Comparison of ENCODE assay signal across 16 cellular contexts in the genomic region with DNA sequence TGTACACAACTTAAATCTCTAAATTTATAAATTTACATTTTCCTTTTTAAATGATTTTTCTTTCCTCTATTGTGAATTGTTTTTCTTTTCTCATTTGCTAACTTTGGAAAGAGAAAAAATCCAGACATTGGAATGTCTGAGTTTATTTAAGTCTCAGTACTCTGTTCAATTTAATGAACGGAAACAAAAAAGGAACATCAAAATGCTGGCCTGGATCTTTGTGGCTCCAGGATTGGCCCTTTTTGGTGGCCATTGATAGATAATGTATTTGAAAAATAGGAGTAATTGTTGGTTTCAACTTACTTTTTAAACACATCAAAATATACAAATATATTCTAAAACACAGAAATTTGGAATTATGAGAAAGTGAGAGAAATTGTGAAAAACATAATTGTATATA.
"Had no signal": no experiment of that assay in that cellular context is flagged by ENCODE, and none has a peak within 500 bp of the region (broad histone marks: within the 10 kb centered on the region; RNA-seq: fewer than 3 reads in every experiment).

No MANE protein-coding gene starts in this region.

- H3K4me1 ChIP-seq: uterus had no signal

- DNase-seq: activated CD4-positive, alpha-beta T cell treated with anti-CD3 and anti-CD28 coated beads for 1 hour; activated CD4-positive, alpha-beta T cell treated with anti-CD3 and anti-CD28 coated beads, Interleukin-2, amount 50 U/mL, for 48 hours; activated CD8-positive, alpha-beta memory T cell treated with anti-CD3 and anti-CD28 coated beads, Interleukin-2, amount 10 ng/mL, durations not matched to agents 7 days and 5 days; activated effector memory CD4-positive, alpha-beta T cell treated with anti-CD3 and anti-CD28 coated beads, Interleukin-2, amount 50 U/mL, for 16 hours; activated T-cell treated with anti-CD3 and anti-CD28 coated beads, Interleukin-2, amount 50 U/mL, for 24 hours; amygdala; hippocampal formation; mucosa of descending colon; natural killer cell; occipital lobe; stimulated activated CD4-positive, alpha-beta T cell treated with anti-CD3 and anti-CD28 coated beads, Interleukin-4, amount 100 ng/mL, for 1 hour; SW 1271; T-helper 9 cell; uterus had no signal

- H3K9me3 ChIP-seq: mucosa of descending colon, uterus had no signal

- H3K36me3 ChIP-seq: uterus had no signal

- H3K4me3 ChIP-seq: lung, mucosa of descending colon, uterus had no signal

- ATAC-seq: activated CD8-positive, alpha-beta memory T cell treated with anti-CD3 and anti-CD28 coated beads, Interleukin-2, amount 10 ng/mL, durations not matched to agents 7 days and 5 days; activated naive CD4-positive, alpha-beta T cell treated with anti-CD3 and anti-CD28 coated beads, Interleukin-2, amount 50 U/mL, for 72 hours; natural killer cell had no signal

- H3K27me3 ChIP-seq: uterus had no signal
